ENCODE assay signal across 8 cellular contexts in genomic region chr12:111597731-111598636, GRCh38. TPM values are rescaled to one million over a fixed set of nuclear protein-coding genes. Genes with fewer than 3 reads are reported as not detected.
DNase-seq lines count a peak whose midpoint lies in the region; ATAC-seq and TF ChIP-seq lines count a peak whose summit lies in the region.

No MANE protein-coding gene starts in this region.

- ATAC-seq in GM21381 (IDR thresholded peaks at IDR 0.05; ENCODE audit: unreplicated experiment) (peak; percentile 11), lung (ENCODE audit: insufficient read depth, low FRiP score) (peak; percentile 35)

- no peaks in the 10 kb centered on the region for H3K9me3 ChIP-seq in CD8-positive, alpha-beta memory T cell (ENCODE audit: low read length)
- H3K9me3 ChIP-seq in ectodermal cell (ENCODE audit: control insufficient read depth, low read length) (no peaks in the 10 kb centered on the region), lung (ENCODE audit: control insufficient read depth in 2 of 2, insufficient read depth in 1 of 2, low read length in 1 of 2) (no peaks in the 10 kb centered on the region)

- no peaks in the 10 kb centered on the region for H3K27me3 ChIP-seq in CD8-positive, alpha-beta memory T cell (ENCODE audit: insufficient read depth, low read length, poor library complexity, severe bottlenecking)
- H3K27me3 ChIP-seq in ectodermal cell (ENCODE audit: control insufficient read depth, insufficient read depth, low read length, poor library complexity, severe bottlenecking): no peaks in the 10 kb centered on the region
- H3K27me3 ChIP-seq in lung (ENCODE audit: control insufficient read depth, insufficient read depth): no peaks in the 10 kb centered on the region

- POLR2A ChIA-PET in CD8-positive, alpha-beta memory T cell (lab: Charles Lee): no interaction called here

- peak overlapping the region; percentile 59 for H3K4me3 ChIP-seq in CD8-positive, alpha-beta memory T cell (ENCODE audit: low read length)
- H3K4me3 ChIP-seq in ectodermal cell (ENCODE audit: insufficient read depth, low read depth, low read length) (peak overlapping the region; percentile 92), lung (peak overlapping the region; percentile 85)

- peak overlapping the region; percentile 74 for H3K27ac ChIP-seq in CD8-positive, alpha-beta memory T cell (ENCODE audit: low read depth, low read length)
- H3K27ac ChIP-seq in ectodermal cell (ENCODE audit: insufficient read depth, low read depth, low read length, poor library complexity, severe bottlenecking) (no peak overlapping the region), lung (ENCODE audit: low read depth in 1 of 2, low read length in 1 of 2) (peak overlapping the region; percentile 87 to 100)

- H3K36me3 ChIP-seq in CD8-positive, alpha-beta memory T cell (ENCODE audit: insufficient read depth, low read length): no peaks in the 10 kb centered on the region
- H3K36me3 ChIP-seq in ectodermal cell (ENCODE audit: control insufficient read depth, insufficient read depth, low read length): no peaks in the 10 kb centered on the region
- H3K36me3 ChIP-seq in lung (ENCODE audit: control insufficient read depth in 2 of 2, insufficient read depth in 2 of 2, low read length in 2 of 2): no peaks in the 10 kb centered on the region

- H3K9me3 Mint-ChIP-seq in CD8-positive, alpha-beta memory T cell: no peaks in the 10 kb centered on the region

- 0% methylated on average over 73 of the region's 73 CpGs for WGBS in ectodermal cell, 2 experiments
- 0 to 1% methylated on average over 65 to 73 of the region's 73 CpGs for WGBS in lung, 2 donors

- peaks cover 24% of the 10 kb centered on the region for H3K4me1 ChIP-seq in CD8-positive, alpha-beta memory T cell (ENCODE audit: insufficient read depth, low read length)
- no peaks in the 10 kb centered on the region for H3K4me1 ChIP-seq in ectodermal cell (ENCODE audit: control insufficient read depth, insufficient read depth, low read length)
- peaks cover 1 to 8% of the 10 kb centered on the region in 2 donors for H3K4me1 ChIP-seq in lung (ENCODE audit: control insufficient read depth in 2 of 2, insufficient read depth in 2 of 2, low read length in 2 of 2)

- H3K36me3 Mint-ChIP-seq in CD8-positive, alpha-beta memory T cell: peaks cover 0 to 9% (median 0%) of the 10 kb centered on the region in 3 donors

- H3K27me3 Mint-ChIP-seq in CD8-positive, alpha-beta memory T cell: peaks cover 0 to 6% of the 10 kb centered on the region in 2 donors

- CTCF ChIA-PET in CD8-positive, alpha-beta memory T cell (lab: Charles Lee): no interaction called here

- H3K4me3 Mint-ChIP-seq in CD8-positive, alpha-beta memory T cell: peak overlapping the region; percentile 90 to 98 (median 96)

- peaks cover 34 to 56% (median 48%) of the 10 kb centered on the region in 3 donors for H3K4me1 Mint-ChIP-seq in CD8-positive, alpha-beta memory T cell

- no peak for TF ChIP-seq CTCF in lung (IDR thresholded peaks at IDR 0.05; ENCODE audit: control extremely low read depth, extremely low read depth)

- DNase-seq in CD8-positive, alpha-beta memory T cell: peak; percentile 7 to 51 (median 10)
- DNase-seq in LHCN-M2 (ENCODE audit: low read depth) (peak; percentile 19), lung (ENCODE audit: low spot score) (peak; percentile 51), foreskin melanocyte (no peak)
- peak; percentile 41 to 47 for DNase-seq in activated CD4-positive, alpha-beta T cell treated with anti-CD3 and anti-CD28 coated beads, Interleukin-2, amount 50 U/mL, for 48 hours
- peak; percentile 57 for DNase-seq in stimulated activated CD8-positive, alpha-beta memory T cell treated with anti-CD3 and anti-CD28 coated beads, Interleukin-4, amount 100 ng/mL, for 48 hours

- H3K27ac Mint-ChIP-seq in CD8-positive, alpha-beta memory T cell: peak overlapping the region; percentile 80 to 99 (median 94)

RNA-seq across cellular contexts. Expression of gene ATXN2, which starts 1.1 kb away (rescaled TPM):
- 10 to 100 TPM; 39.9 to 44.9 TPM for total RNA-seq in CD8-positive, alpha-beta memory T cell
- polyA plus RNA-seq in CD8-positive, alpha-beta memory T cell: 27.7 TPM
- total RNA-seq in LHCN-M2 (2014; rRNA removed) (15.5 and 21.5 TPM in 2 replicates), lung (100 to 1,000 TPM in 1 of 2 donors, 10 to 100 TPM in 1; 57.4 to 100 TPM)
- 31.8 TPM for polyA plus RNA-seq in LHCN-M2 (2012)
- polyA plus RNA-seq in ectodermal cell (2013, experiment 1 of 4): 48.4 TPM
- polyA plus RNA-seq in ectodermal cell (2013, experiment 2 of 4): 52.8 TPM
- 46.7 TPM for polyA plus RNA-seq in ectodermal cell (2013, experiment 3 of 4)
- 51.4 TPM for polyA plus RNA-seq in ectodermal cell (2013, experiment 4 of 4)
- polyA plus RNA-seq in lung: 10 to 100 TPM; 18.0 to 29.6 TPM
